13 cellular contexts compared by ENCODE assay signal in the genomic region with DNA sequence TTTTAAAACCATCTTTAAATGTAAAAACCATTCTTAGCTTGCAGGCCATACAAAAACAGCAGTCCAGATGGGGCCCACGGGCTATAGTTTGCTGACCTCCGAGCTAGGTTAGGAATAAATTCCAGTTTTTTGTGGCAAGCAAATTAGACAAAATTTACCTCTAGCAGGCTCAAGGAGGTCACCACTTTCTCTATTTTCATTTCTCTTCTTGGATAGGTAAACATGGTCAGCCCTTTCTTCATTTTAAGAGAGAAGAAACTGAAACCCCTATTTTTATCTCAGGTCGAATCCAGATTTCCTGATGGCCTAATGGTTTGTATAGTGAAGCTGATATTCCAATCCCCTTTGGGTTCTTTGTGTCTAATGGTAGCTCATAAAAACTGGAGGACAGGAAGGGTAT.
"Had no signal": no experiment of that assay in that cellular context is flagged by ENCODE, and none has a peak within 500 bp of the region (broad histone marks: within the 10 kb centered on the region; RNA-seq: fewer than 3 reads in every experiment).

No MANE protein-coding gene starts in this region.

- DNase-seq: activated CD4-positive, alpha-beta T cell treated with anti-CD3 and anti-CD28 coated beads, Interleukin-2, amount 10 ng/mL, durations not matched to agents 24 days and 14 days; activated effector memory CD4-positive, alpha-beta T cell treated with Interleukin-2 at 50 U/mL for 16 hours; activated naive CD4-positive, alpha-beta T cell treated with anti-CD3 and anti-CD28 coated beads, Interleukin-2, amount 50 U/mL, for 16 hours; activated T-cell treated with anti-CD3 and anti-CD28 coated beads for 4 hours; hippocampal formation; naive thymus-derived CD4-positive, alpha-beta T cell; posterior cingulate gyrus; stimulated activated CD4-positive, alpha-beta T cell treated with anti-CD3 and anti-CD28 coated beads, Interleukin-2, amount 100 ng/mL, for 48 hours; stimulated activated naive CD4-positive, alpha-beta T cell; tibial artery had no signal

- H3K27ac ChIP-seq: neutrophil, tibial artery, vagina had no signal

- ATAC-seq: naive thymus-derived CD4-positive, alpha-beta T cell; WTC11 had no signal

- H3K4me3 ChIP-seq: tibial artery, vagina had no signal

- H3K9me3 ChIP-seq: neutrophil, tibial artery, vagina had no signal

- H3K27me3 ChIP-seq: neutrophil, tibial artery, vagina had no signal
